In the genomic region with DNA sequence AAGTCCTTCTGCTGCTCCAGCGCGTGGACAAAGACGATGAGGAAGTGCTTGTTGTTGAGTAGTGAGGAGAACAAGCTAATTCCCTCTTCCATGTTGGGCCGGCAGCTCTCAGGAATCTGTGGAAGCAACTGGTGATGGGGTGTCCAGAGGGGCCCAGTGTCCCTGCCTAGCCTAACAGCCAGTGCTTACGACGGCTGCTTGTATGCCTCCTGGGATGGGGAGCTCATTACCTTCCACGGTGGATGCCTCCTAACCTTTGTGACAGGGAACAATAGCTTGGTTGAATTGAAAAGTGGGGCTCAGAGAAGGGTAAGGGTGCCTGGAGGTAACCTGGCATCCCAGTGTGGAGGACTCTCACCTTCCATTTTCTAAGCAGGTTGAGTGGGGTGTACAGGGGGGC, we compare ENCODE assay signal across 1 cellular context.
TF ChIP-seq lines count a peak whose summit lies in the region.

No MANE protein-coding gene starts in this region.

TF ChIP-seq in IMR-90, 13 proteins besides CTCF, POLR2A, EP300 and RAD21:
- TF ChIP-seq CEBPB (IDR thresholded peaks at IDR 0.05; ENCODE audit: low read depth, low read length), result no peak
- TF ChIP-seq MAFK (IDR thresholded peaks at IDR 0.05; ENCODE audit: low read depth, low read length), result no peak
- TF ChIP-seq NFE2L2 (IDR thresholded peaks at IDR 0.05; ENCODE audit: low read depth, low read length), result no peak
- no peak for TF ChIP-seq MAZ (IDR thresholded peaks at IDR 0.05; ENCODE audit: borderline replicate concordance, low read depth, low read length)
- no peak for TF ChIP-seq RFX5 (IDR thresholded peaks at IDR 0.05; ENCODE audit: low read depth, low read length)
- no peak for TF ChIP-seq SMC3 (IDR thresholded peaks at IDR 0.05; ENCODE audit: low read depth, low read length)
